Comparison of ENCODE assay signal across 8 cellular contexts in genomic region chrX:154378799-154379568, GRCh38. TPM values are rescaled to one million over a fixed set of nuclear protein-coding genes. Genes with fewer than 3 reads are reported as not detected.
DNase-seq lines count a peak whose midpoint lies in the region; ATAC-seq and TF ChIP-seq lines count a peak whose summit lies in the region.

Gene EMD, plus strand, starts transcription at chrX:154379295. Its CDS starts 190 bp downstream, at chrX:154379485.

- H3K4me2 ChIP-seq in PC-9: peak within 1 kb of the TSS; percentile 72

- peaks cover 24% of the 10 kb centered on the region for H3K36me3 Mint-ChIP-seq in activated T-cell treated with anti-CD3 and anti-CD28 coated beads, Interleukin-2, amount 50 U/mL, for 24 hours (ENCODE audit: low read depth)

- H3K9me3 Mint-ChIP-seq in activated T-cell treated with anti-CD3 and anti-CD28 coated beads, Interleukin-2, amount 50 U/mL, for 24 hours: no peaks in the 10 kb centered on the region

- BruUV-seq in PC-9 (replicated peaks; lab: Mats Ljungman, UMichigan): no TSS peak

- ATAC-seq in GM21576 (IDR thresholded peaks at IDR 0.05; ENCODE audit: unreplicated experiment): peak; percentile 80

- CTCF ChIA-PET in PC-9 (lab: Charles Lee): no interaction called here

- H4K20me1 ChIP-seq in PC-9 (ENCODE audit: insufficient read depth): no peaks in the 10 kb centered on the region

- H3K27ac ChIP-seq in PC-9: peak within 1 kb of the TSS; percentile 61

- H3K4me3 ChIP-seq in Jurkat, Clone E6-1 (ENCODE audit: low read length): peak within 1 kb of the TSS; percentile 63
- peak within 1 kb of the TSS; percentile 57 for H3K4me3 ChIP-seq in PC-9
- peak within 1 kb of the TSS; percentile 73 for H3K4me3 ChIP-seq in epithelial cell of proximal tubule (ENCODE audit: low read depth, low read length)
- peak within 1 kb of the TSS; percentile 18 for H3K4me3 ChIP-seq in mucosa of stomach (ENCODE audit: low read length)

- intact Hi-C loops in PC-9 (cut with micrococcal nuclease; ENCODE audit: unreplicated experiment): loop anchor here (1.0 to 10.0 kb wide), 6 partner anchors 10 to 782 kb away; partner anchors contain the start of genes CCNQ, DKC1, F8 and FUNDC2

- H3K9ac ChIP-seq in mucosa of stomach (ENCODE audit: low read length): peak within 1 kb of the TSS; percentile 94

- H3K27me3 ChIP-seq in PC-9 (ENCODE audit: insufficient read depth, low read depth): no peaks in the 10 kb centered on the region
- H3K27me3 ChIP-seq in mucosa of stomach (ENCODE audit: control insufficient read depth, insufficient read depth, low read length): peaks cover 1% of the 10 kb centered on the region

- H3K79me2 ChIP-seq in PC-9 (ENCODE audit: low read depth): peaks cover 12% of the 10 kb centered on the region; the same call in 1 of the 2 replicates

- peak; percentile 93 for DNase-seq in DMS114 treated with DMSO at 0.1 percent for 48 hours (lab: John Stamatoyannopoulos, UW; ENCODE audit: unreplicated experiment)
- DNase-seq in Jurkat, Clone E6-1 (ENCODE audit: low read depth, low spot score): peak; percentile 94
- peak; percentile 86 to 100 for DNase-seq in PC-9
- DNase-seq in activated T-cell treated with anti-CD3 and anti-CD28 coated beads, Interleukin-2, amount 50 U/mL, for 24 hours: peak; percentile 95
- DNase-seq in epithelial cell of proximal tubule (ENCODE audit: low read depth): no peak
- peak; percentile 87 to 88 for DNase-seq in stimulated activated CD8-positive, alpha-beta memory T cell treated with anti-CD3 and anti-CD28 coated beads, Interleukin-7, amount 100 ng/mL, for 1 hour (ENCODE audit: low read depth in 2 of 2)

- POLR2A ChIA-PET in PC-9 (lab: Charles Lee; ENCODE audit: unreplicated experiment): interaction anchor here (0.7 kb wide), 2 partner anchors 9 to 39 kb away, joined by 3 to 4 read pairs; no protein-coding TSS in a partner anchor

- peak within 1 kb of the TSS; percentile 94 for H3K27ac Mint-ChIP-seq in activated T-cell treated with anti-CD3 and anti-CD28 coated beads, Interleukin-2, amount 50 U/mL, for 24 hours

- TF ChIP-seq CTCF in PC-9 (conservative IDR thresholded peaks at IDR 0.05): no peak
- no peak for TF ChIP-seq CTCF in epithelial cell of proximal tubule (conservative IDR thresholded peaks at IDR 0.05; ENCODE audit: low read depth, low read length)

- no peaks in the 10 kb centered on the region for H3F3A ChIP-seq in PC-9 (ENCODE audit: insufficient read depth, low read depth)

- peaks cover 28% of the 10 kb centered on the region for H3K4me1 Mint-ChIP-seq in activated T-cell treated with anti-CD3 and anti-CD28 coated beads, Interleukin-2, amount 50 U/mL, for 24 hours (ENCODE audit: low read depth)

- peak within 1 kb of the TSS; percentile 86 for H3K4me3 Mint-ChIP-seq in activated T-cell treated with anti-CD3 and anti-CD28 coated beads, Interleukin-2, amount 50 U/mL, for 24 hours

- H3K9me3 ChIP-seq in PC-9 (ENCODE audit: insufficient read depth, low read depth) (no peaks in the 10 kb centered on the region), mucosa of stomach (ENCODE audit: control insufficient read depth, low read length) (no peaks in the 10 kb centered on the region)

- no peak within 1 kb of the TSS for H2AFZ ChIP-seq in PC-9

- H3K27me3 Mint-ChIP-seq in activated T-cell treated with anti-CD3 and anti-CD28 coated beads, Interleukin-2, amount 50 U/mL, for 24 hours: peaks cover 4% of the 10 kb centered on the region

- no peaks in the 10 kb centered on the region for H3K9me2 ChIP-seq in PC-9 (ENCODE audit: insufficient read depth)

- H3K4me1 ChIP-seq in PC-9 (replicated peaks; ENCODE audit: insufficient read depth): no peaks in the 10 kb centered on the region
- H3K4me1 ChIP-seq in mucosa of stomach (ENCODE audit: control insufficient read depth, insufficient read depth, low read length): peaks cover 20% of the 10 kb centered on the region

- H3K36me3 ChIP-seq in PC-9 (ENCODE audit: low read depth) (no peaks in the 10 kb centered on the region), mucosa of stomach (ENCODE audit: control insufficient read depth, insufficient read depth, low read length) (no peaks in the 10 kb centered on the region)

RNA-seq across cellular contexts. Expression of gene EMD, which starts in this region (rescaled TPM):
- polyA plus RNA-seq in Jurkat, Clone E6-1 (2012; ENCODE audit: insufficient read depth, insufficient read length): 95.4 TPM
- total RNA-seq in PC-9 (2021): 132 and 164 TPM in 2 replicates
- 50.7 and 63.0 TPM in 2 replicates for total RNA-seq in epithelial cell of proximal tubule

Comparison
In these comparisons a context has a peak if more than half of its experiments do, and no peak if none do; other contexts are left out.
1. H3K4me3 ChIP-seq: peak in every context shown above with its lines; median percentile 73 in epithelial cell of proximal tubule; 63 in Jurkat, Clone E6-1; 57 in PC-9; 18 in mucosa of stomach.